15 cellular contexts compared by ENCODE assay signal in genomic region chr6:140193269-140193668, GRCh38.
"Had no signal": no experiment of that assay in that cellular context is flagged by ENCODE, and none has a peak within 500 bp of the region (broad histone marks: within the 10 kb centered on the region; RNA-seq: fewer than 3 reads in every experiment).

No MANE protein-coding gene starts in this region.

- ATAC-seq: activated CD4-positive, alpha-beta T cell treated with anti-CD3 and anti-CD28 coated beads for 36 hours; activated CD8-positive, alpha-beta T cell treated with anti-CD3 and anti-CD28 coated beads for 36 hours; activated T-cell treated with anti-CD3 and anti-CD28 coated beads, Interleukin-2, amount 50 U/mL, for 4 hours; left ventricle myocardium superior; natural killer cell treated with Interleukin-12 subunit alpha and Interleukin-12 subunit beta and Interleukin-15 and Interleukin-18, amount 100 ng/mL, for 72 hours; stimulated activated effector memory CD8-positive, alpha-beta T cell treated with anti-CD3 and anti-CD28 coated beads, Interleukin-12 subunit alpha, Interleukin-12 subunit beta, amount 100 ng/mL, for 72 hours had no signal

- H3K4me3 ChIP-seq: adrenal gland, esophagus squamous epithelium had no signal

- H3K27me3 Mint-ChIP-seq: natural killer cell treated with Interleukin-12 subunit alpha and Interleukin-12 subunit beta and Interleukin-15 and Interleukin-18, amount 100 ng/mL, for 72 hours had no signal

- H3K4me3 Mint-ChIP-seq: activated CD4-positive, alpha-beta T cell treated with anti-CD3 and anti-CD28 coated beads for 36 hours; activated CD8-positive, alpha-beta T cell treated with anti-CD3 and anti-CD28 coated beads for 36 hours; activated naive CD4-positive, alpha-beta T cell treated with anti-CD3 and anti-CD28 coated beads, Interleukin-2, amount 50 U/mL, for 24 hours; activated T-cell treated with anti-CD3 and anti-CD28 coated beads, Interleukin-2, amount 50 U/mL, for 4 hours; natural killer cell treated with Interleukin-12 subunit alpha and Interleukin-12 subunit beta and Interleukin-15 and Interleukin-18, amount 100 ng/mL, for 72 hours; stimulated activated effector memory CD8-positive, alpha-beta T cell treated with anti-CD3 and anti-CD28 coated beads, Interleukin-12 subunit alpha, Interleukin-12 subunit beta, amount 100 ng/mL, for 72 hours had no signal

- H3K4me1 Mint-ChIP-seq: activated CD4-positive, alpha-beta T cell treated with anti-CD3 and anti-CD28 coated beads for 36 hours; activated naive CD4-positive, alpha-beta T cell treated with anti-CD3 and anti-CD28 coated beads, Interleukin-2, amount 50 U/mL, for 24 hours; stimulated activated effector memory CD8-positive, alpha-beta T cell treated with anti-CD3 and anti-CD28 coated beads, Interleukin-12 subunit alpha, Interleukin-12 subunit beta, amount 100 ng/mL, for 72 hours had no signal

- DNase-seq: activated CD4-positive, alpha-beta T cell treated with anti-CD3 and anti-CD28 coated beads for 36 hours; activated CD8-positive, alpha-beta T cell treated with anti-CD3 and anti-CD28 coated beads for 36 hours; activated effector memory CD4-positive, alpha-beta T cell treated with anti-CD3 and anti-CD28 coated beads, Interleukin-2, amount 50 U/mL, for 16 hours; activated T-cell treated with anti-CD3 and anti-CD28 coated beads, Interleukin-2, amount 50 U/mL, for 4 hours; adrenal gland; esophagus squamous epithelium; foreskin fibroblast; hypothalamus; kidney glomerular epithelial cell; left ventricle myocardium superior; nucleus accumbens; posterior cingulate gyrus had no signal

- H3K27ac Mint-ChIP-seq: activated CD4-positive, alpha-beta T cell treated with anti-CD3 and anti-CD28 coated beads for 36 hours; activated CD8-positive, alpha-beta T cell treated with anti-CD3 and anti-CD28 coated beads for 36 hours; activated naive CD4-positive, alpha-beta T cell treated with anti-CD3 and anti-CD28 coated beads, Interleukin-2, amount 50 U/mL, for 24 hours; natural killer cell treated with Interleukin-12 subunit alpha and Interleukin-12 subunit beta and Interleukin-15 and Interleukin-18, amount 100 ng/mL, for 72 hours; stimulated activated effector memory CD8-positive, alpha-beta T cell treated with anti-CD3 and anti-CD28 coated beads, Interleukin-12 subunit alpha, Interleukin-12 subunit beta, amount 100 ng/mL, for 72 hours had no signal

- H3K36me3 Mint-ChIP-seq: activated naive CD4-positive, alpha-beta T cell treated with anti-CD3 and anti-CD28 coated beads, Interleukin-2, amount 50 U/mL, for 24 hours; stimulated activated effector memory CD8-positive, alpha-beta T cell treated with anti-CD3 and anti-CD28 coated beads, Interleukin-12 subunit alpha, Interleukin-12 subunit beta, amount 100 ng/mL, for 72 hours had no signal
